In genomic region chr17:44607836-44608690, GRCh38 we compare ENCODE assay signal across 11 cellular contexts. TPM values are rescaled to one million over a fixed set of nuclear protein-coding genes. Genes with fewer than 3 reads are reported as not detected.
A peak's percentile ranks its signal among the peaks of the same experiment; 100 is the strongest.
DNase-seq lines count a peak whose midpoint lies in the region; ATAC-seq and TF ChIP-seq lines count a peak whose summit lies in the region.
"Had no signal": no experiment of that assay in that cellular context is flagged by ENCODE, and none has a peak within 500 bp of the region (broad histone marks: within the 10 kb centered on the region; RNA-seq: fewer than 3 reads in every experiment).

No MANE protein-coding gene starts in this region.

- peak; percentile 35 for DNase-seq in GM04503 (ENCODE audit: low read depth)
- DNase-seq in NCI-H2196 treated with DMSO at 0.1 percent for 48 hours (lab: John Stamatoyannopoulos, UW; ENCODE audit: unreplicated experiment): peak; percentile 98
- peak; percentile 87 for DNase-seq in endodermal cell
- DNase-seq in progenitor cell of endocrine pancreas (ENCODE audit: low spot score, unreplicated experiment): peak; percentile 36
- DNase-seq in NCI-H128 (lab: John Stamatoyannopoulos, UW; ENCODE audit: unreplicated experiment): no peak
- DNase-seq: activated naive CD4-positive, alpha-beta T cell treated with anti-CD3 and anti-CD28 coated beads, Interleukin-2, amount 50 U/mL, for 16 hours; naive thymus-derived CD4-positive, alpha-beta T cell; NCI-H446 had no signal

- H3K4me3 ChIP-seq in endodermal cell (ENCODE audit: low read length): no peak overlapping the region

- peak overlapping the region; percentile 55 for H3K9ac ChIP-seq in endodermal cell (ENCODE audit: extremely low read depth, low read length, poor library complexity, severe bottlenecking)

- H3K4me1 Mint-ChIP-seq in endodermal cell: peaks cover 29% of the 10 kb centered on the region
- H3K4me1 Mint-ChIP-seq in progenitor cell of endocrine pancreas (ENCODE audit: low read depth): peaks cover 32% of the 10 kb centered on the region

- H3K4me1 ChIP-seq in endodermal cell (ENCODE audit: control insufficient read depth, insufficient read depth, low read length): peaks cover 15% of the 10 kb centered on the region

- H3K27ac ChIP-seq in endodermal cell (ENCODE audit: low read depth, low read length): peak overlapping the region; percentile 13

- ATAC-seq in HG03469 (IDR thresholded peaks at IDR 0.05; ENCODE audit: unreplicated experiment) (no peak), GM21515 (IDR thresholded peaks at IDR 0.05; ENCODE audit: unreplicated experiment) (no peak), GM21619 (IDR thresholded peaks at IDR 0.05; ENCODE audit: unreplicated experiment) (no peak)
- ATAC-seq: naive thymus-derived CD4-positive, alpha-beta T cell had no signal

- H3K9me3 ChIP-seq in endodermal cell (ENCODE audit: control insufficient read depth, low read length): no peaks in the 10 kb centered on the region

- H3K4me3 Mint-ChIP-seq in endodermal cell: no peak overlapping the region
- H3K4me3 Mint-ChIP-seq in progenitor cell of endocrine pancreas (ENCODE audit: low read depth): no peak overlapping the region
- H3K4me3 Mint-ChIP-seq: naive thymus-derived CD4-positive, alpha-beta T cell had no signal

- no peaks in the 10 kb centered on the region for H3K27me3 ChIP-seq in endodermal cell (ENCODE audit: control insufficient read depth, insufficient read depth, low read length, poor library complexity, severe bottlenecking)

- no peaks in the 10 kb centered on the region for H3K36me3 ChIP-seq in endodermal cell (ENCODE audit: control insufficient read depth, insufficient read depth, low read length)

- TF ChIP-seq CTCF in endodermal cell (conservative IDR thresholded peaks at IDR 0.05) (no peak), progenitor cell of endocrine pancreas (IDR thresholded peaks at IDR 0.05; ENCODE audit: unreplicated experiment) (no peak)

- H3K9me3 Mint-ChIP-seq in endodermal cell (no peaks in the 10 kb centered on the region), progenitor cell of endocrine pancreas (ENCODE audit: low read depth) (no peaks in the 10 kb centered on the region)
- H3K9me3 Mint-ChIP-seq: naive thymus-derived CD4-positive, alpha-beta T cell had no signal

- H3K27me3 Mint-ChIP-seq in endodermal cell (ENCODE audit: insufficient read depth): peaks cover 5% of the 10 kb centered on the region
- no peaks in the 10 kb centered on the region for H3K27me3 Mint-ChIP-seq in progenitor cell of endocrine pancreas

- H3K36me3 Mint-ChIP-seq in endodermal cell (ENCODE audit: low read depth) (no peaks in the 10 kb centered on the region), progenitor cell of endocrine pancreas (ENCODE audit: insufficient read depth) (no peaks in the 10 kb centered on the region)
- H3K36me3 Mint-ChIP-seq: naive thymus-derived CD4-positive, alpha-beta T cell had no signal

- WGBS in endodermal cell (ENCODE audit: insufficient coverage in 1 of 2, insufficient read length in 1 of 2), 2 experiments: 57 to 89% methylated on average over 2 to 10 of the region's 10 CpGs

- H3K27ac Mint-ChIP-seq in endodermal cell: peak overlapping the region; percentile 55
- H3K27ac Mint-ChIP-seq in progenitor cell of endocrine pancreas: peak overlapping the region; percentile 82
- H3K27ac Mint-ChIP-seq: naive thymus-derived CD4-positive, alpha-beta T cell had no signal

RNA-seq across cellular contexts. Expression of gene MEIOC, which starts 48.2 kb away (rescaled TPM):
- total RNA-seq in endodermal cell: 1 to 10 TPM; 1.4 to 3.7 TPM
- 2.7 TPM for polyA plus RNA-seq in endodermal cell (2013, experiment 1 of 2)
- polyA plus RNA-seq in endodermal cell (2013, experiment 2 of 2): 2.8 TPM
- total RNA-seq in progenitor cell of endocrine pancreas: 0.69 and 0.86 TPM in 2 replicates

RNA-seq across cellular contexts. Expression of gene FZD2, which starts 50.8 kb away (rescaled TPM):
- total RNA-seq in endodermal cell (10 to 100 TPM; 20.6 to 21.9 TPM), progenitor cell of endocrine pancreas (73.6 and 89.7 TPM in 2 replicates)
- polyA plus RNA-seq in endodermal cell (2013, experiment 1 of 2): 65.2 TPM
- polyA plus RNA-seq in endodermal cell (2013, experiment 2 of 2): 64.6 TPM
